21 cellular contexts compared by ENCODE assay signal in the genomic region with DNA sequence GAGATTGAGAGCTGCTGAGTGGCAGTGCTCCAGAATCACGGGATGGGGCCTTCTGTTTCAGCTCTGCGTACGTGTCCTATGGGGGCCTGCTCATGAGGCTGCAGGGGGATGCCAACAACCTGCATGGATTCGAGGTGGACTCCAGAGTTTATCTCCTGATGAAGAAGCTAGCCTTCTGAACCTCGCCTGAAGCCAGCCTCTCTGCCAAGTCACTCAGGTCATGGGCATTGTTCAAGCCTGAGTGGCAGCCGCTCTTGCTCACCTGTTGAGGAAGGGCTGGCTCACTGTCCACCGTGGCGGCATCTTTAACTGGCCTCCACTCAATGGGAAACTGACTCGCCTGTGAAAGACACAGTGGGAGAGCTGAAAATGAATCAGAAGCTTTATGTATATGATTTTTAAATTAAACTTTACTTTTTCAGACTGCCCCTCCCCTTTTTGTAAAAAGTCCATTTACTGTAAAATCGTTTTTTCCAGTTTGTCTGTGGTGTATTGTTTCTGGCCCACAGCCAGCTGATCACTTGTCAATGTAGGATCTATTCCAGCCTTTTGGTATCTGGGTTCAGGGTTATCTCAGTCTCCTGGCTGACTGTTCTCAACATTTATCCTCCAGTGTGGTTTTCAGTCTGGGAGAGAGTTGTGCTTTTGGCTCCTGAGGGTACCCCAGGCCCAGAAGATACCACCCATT. TPM values are rescaled to one million over a fixed set of nuclear protein-coding genes. Genes with fewer than 3 reads are reported as not detected.
DNase-seq lines count a peak whose midpoint lies in the region; ATAC-seq and TF ChIP-seq lines count a peak whose summit lies in the region.
"Had no signal": no experiment of that assay in that cellular context is flagged by ENCODE, and none has a peak within 500 bp of the region (broad histone marks: within the 10 kb centered on the region; RNA-seq: fewer than 3 reads in every experiment).

No MANE protein-coding gene starts in this region.

- no peak for TF ChIP-seq CTCF in right atrium auricular region (IDR thresholded peaks at IDR 0.05)
- no peak for TF ChIP-seq CTCF in brain microvascular endothelial cell (IDR thresholded peaks at IDR 0.05; ENCODE audit: low read depth, low read length, missing control alignments)
- no peak for TF ChIP-seq CTCF in osteoblast (IDR thresholded peaks at IDR 0.05; ENCODE audit: extremely low read depth, low read depth, low read length)
- TF ChIP-seq CTCF in upper lobe of right lung (IDR thresholded peaks at IDR 0.05): no peak

- intact Hi-C loops in left ventricle myocardium superior (cut with micrococcal nuclease): no loop called here
- intact Hi-C loops in upper lobe of right lung (cut with DNase I): no loop called here

- ATAC-seq in left ventricle myocardium superior (no peak), upper lobe of right lung (no peak)
- ATAC-seq: natural killer cell, Panc1 had no signal

- H3K9me3 ChIP-seq in right atrium auricular region: no peaks in the 10 kb centered on the region
- H3K9me3 ChIP-seq in osteoblast (ENCODE audit: low read depth, low read length): no peaks in the 10 kb centered on the region
- H3K9me3 ChIP-seq in upper lobe of right lung: no peaks in the 10 kb centered on the region

- H4K20me1 ChIP-seq in osteoblast (ENCODE audit: insufficient read depth, low read length): peaks cover 23% of the 10 kb centered on the region

- H2AFZ ChIP-seq in osteoblast (ENCODE audit: low read length): no peak overlapping the region

- in situ Hi-C loops in brain microvascular endothelial cell (cut with HindIII; ENCODE audit: low pct_ligation_motif_present, low sequenced_read_pairs): loop anchor here (25.0 kb wide), 1 partner anchor 169 kb away; no protein-coding TSS in a partner anchor

- H3K79me2 ChIP-seq in osteoblast (ENCODE audit: insufficient read depth, low read length): peaks cover 24% of the 10 kb centered on the region

- DNase-seq in right atrium auricular region (ENCODE audit: low spot score) (no peak), left ventricle myocardium superior (no peak), brain microvascular endothelial cell (no peak), osteoblast (ENCODE audit: insufficient read length, low spot score, missing footprints) (peak; percentile 52), upper lobe of right lung (no peak), SIG-M5 treated with dmso at 0.1 percent for 504 hours (lab: John Stamatoyannopoulos, UW; ENCODE audit: unreplicated experiment) (no peak), NCI-H1436 treated with DMSO at 0.1 percent for 48 hours (lab: John Stamatoyannopoulos, UW) (no peak), UCSD-AML1 (lab: John Stamatoyannopoulos, UW; ENCODE audit: unreplicated experiment) (no peak)
- DNase-seq: activated effector memory CD4-positive, alpha-beta T cell treated with anti-CD3 and anti-CD28 coated beads, Interleukin-2, amount 50 U/mL, for 16 hours; amniotic stem cell; cerebellar nuclear complex; DMS79; H9; mesendoderm; natural killer cell; NCI-H146; stimulated activated CD4-positive, alpha-beta T cell treated with anti-CD3 and anti-CD28 coated beads, Interleukin-4, amount 100 ng/mL, for 24 hours; T-helper 9 cell had no signal

- H3K4me1 ChIP-seq in right atrium auricular region (peaks cover 0 to 34% of the 10 kb centered on the region in 2 donors), osteoblast (ENCODE audit: insufficient read depth, low read length) (peaks cover 29% of the 10 kb centered on the region), upper lobe of right lung (peaks cover 32% of the 10 kb centered on the region)

- peak overlapping the region; percentile 56 for H3K4me2 ChIP-seq in osteoblast (ENCODE audit: insufficient read depth, low read length)
- H3K4me2 ChIP-seq: smooth muscle cell had no signal

- no peak overlapping the region for H3K4me3 ChIP-seq in right atrium auricular region
- H3K4me3 ChIP-seq in brain microvascular endothelial cell (ENCODE audit: low read depth, low read length): no peak overlapping the region
- no peak overlapping the region for H3K4me3 ChIP-seq in osteoblast (ENCODE audit: insufficient read depth, low read length)
- no peak overlapping the region for H3K4me3 ChIP-seq in upper lobe of right lung
- H3K4me3 ChIP-seq: smooth muscle cell had no signal

- no peaks in the 10 kb centered on the region for H3K27me3 ChIP-seq in right atrium auricular region
- no peaks in the 10 kb centered on the region for H3K27me3 ChIP-seq in brain microvascular endothelial cell (replicated peaks)
- H3K27me3 ChIP-seq in osteoblast (ENCODE audit: insufficient read depth, low read length): peaks cover 5% of the 10 kb centered on the region
- no peaks in the 10 kb centered on the region for H3K27me3 ChIP-seq in upper lobe of right lung

- peaks cover 35% of the 10 kb centered on the region for H3K36me3 ChIP-seq in right atrium auricular region
- peaks cover 22% of the 10 kb centered on the region for H3K36me3 ChIP-seq in brain microvascular endothelial cell (replicated peaks)
- peaks cover 29% of the 10 kb centered on the region for H3K36me3 ChIP-seq in osteoblast (ENCODE audit: insufficient read depth, low read length)
- H3K36me3 ChIP-seq in upper lobe of right lung: peaks cover 42% of the 10 kb centered on the region

- H3K27ac ChIP-seq in right atrium auricular region: peak overlapping the region; percentile 22 to 50
- peak overlapping the region; percentile 39 for H3K27ac ChIP-seq in brain microvascular endothelial cell
- H3K27ac ChIP-seq in osteoblast (ENCODE audit: low read depth, low read length): peak overlapping the region; percentile 26
- peak overlapping the region; percentile 8 for H3K27ac ChIP-seq in upper lobe of right lung

RNA-seq across cellular contexts. Expression of gene POLR2H, which starts 6.8 kb away (rescaled TPM):
- 10 to 100 TPM; 26.8 to 35.5 TPM for total RNA-seq in right atrium auricular region
- total RNA-seq in left ventricle myocardium superior: 26.0 TPM
- total RNA-seq in osteoblast: 47.4 and 61.2 TPM in 2 replicates
- total RNA-seq in upper lobe of right lung: 63.2 TPM

RNA-seq across cellular contexts. Expression of gene CLCN2, which starts 6.9 kb away (rescaled TPM):
- total RNA-seq in right atrium auricular region (1 to 10 TPM; 1.3 to 2.7 TPM), left ventricle myocardium superior (3.6 TPM), osteoblast (3.2 and 4.3 TPM in 2 replicates), upper lobe of right lung (3.8 TPM)

RNA-seq across cellular contexts. Expression of gene THPO, which starts 9.7 kb away (rescaled TPM):
- total RNA-seq in right atrium auricular region (under 1 TPM in 1 of 2 donors, not detected in 1; 0.55 TPM), left ventricle myocardium superior (0.37 TPM), osteoblast (under 0.01 TPM in 1 of 2 replicates, not detected in the other), upper lobe of right lung (0.20 TPM)
- total RNA-seq: MCF 10A, natural killer cell, smooth muscle cell had no signal

RNA-seq across cellular contexts. Expression of gene CHRD, which starts 11.6 kb away (rescaled TPM):
- total RNA-seq in right atrium auricular region (10 to 100 TPM in 1 of 2 donors, 1 to 10 TPM in 1; 7.0 to 13.4 TPM), left ventricle myocardium superior (4.6 TPM), osteoblast (0.29 and 0.36 TPM in 2 replicates), upper lobe of right lung (5.3 TPM)
- total RNA-seq: MCF 10A had no signal

RNA-seq across cellular contexts. Expression of gene FAM131A, which starts 30.9 kb away (rescaled TPM):
- 10 to 100 TPM; 33.7 to 45.8 TPM for total RNA-seq in right atrium auricular region
- total RNA-seq in left ventricle myocardium superior: 41.0 TPM
- 9.8 and 10.6 TPM in 2 replicates for total RNA-seq in osteoblast
- 19.0 TPM for total RNA-seq in upper lobe of right lung
